ENCODE assay signal across 12 cellular contexts in genomic region chr11:11391796-11392195, GRCh38. TPM values are rescaled to one million over a fixed set of nuclear protein-coding genes. Genes with fewer than 3 reads are reported as not detected.
DNase-seq lines count a peak whose midpoint lies in the region; ATAC-seq, FAIRE-seq and TF ChIP-seq lines count a peak whose summit lies in the region.
"Had no signal": no experiment of that assay in that cellular context is flagged by ENCODE, and none has a peak within 500 bp of the region (broad histone marks: within the 10 kb centered on the region; RNA-seq: fewer than 3 reads in every experiment).

No MANE protein-coding gene starts in this region.

- no TSS peak for BruUV-seq in OCI-LY7 (replicated peaks; lab: Mats Ljungman, UMichigan)

- DNase-seq in H54 (ENCODE audit: insufficient read length, low spot score): peak; percentile 64
- DNase-seq in SW480 (ENCODE audit: low spot score): peak; percentile 17
- DNase-seq in foreskin keratinocyte: peak; percentile 54 to 73
- DNase-seq in thoracic aorta (ENCODE audit: low spot score): peak; percentile 45
- DNase-seq in OCI-LY7 (ENCODE audit: low spot score): no peak
- no peak for DNase-seq in SK-N-DZ (ENCODE audit: low spot score)
- DNase-seq: hippocampal formation, NCI-H524 treated with DMSO at 0.1 percent for 48 hours had no signal

- H3K9me2 ChIP-seq in OCI-LY7 (ENCODE audit: insufficient read depth, low read length): no peaks in the 10 kb centered on the region

- no peaks in the 10 kb centered on the region for H3K27me3 ChIP-seq in foreskin keratinocyte
- H3K27me3 ChIP-seq in thoracic aorta (replicated peaks; ENCODE audit: insufficient read depth): no peaks in the 10 kb centered on the region

- no peaks in the 10 kb centered on the region for H3K79me2 ChIP-seq in OCI-LY7 (ENCODE audit: insufficient read depth, low read depth, low read length)
- H3K79me2 ChIP-seq: parathyroid adenoma had no signal

- no peaks in the 10 kb centered on the region for H3K4me1 ChIP-seq in foreskin keratinocyte
- H3K4me1 ChIP-seq in thoracic aorta (ENCODE audit: control insufficient read depth in 1 of 2, low read depth in 2 of 2): peaks cover 4 to 19% of the 10 kb centered on the region in 2 donors
- H3K4me1 ChIP-seq in OCI-LY7 (ENCODE audit: insufficient read depth, low read length, poor library complexity, severe bottlenecking): no peaks in the 10 kb centered on the region
- H3K4me1 ChIP-seq: parathyroid adenoma had no signal

- TF ChIP-seq POLR2A in H54 (IDR thresholded peaks at IDR 0.05; ENCODE audit: low read depth, low read length): no peak

- intact Hi-C loops in OCI-LY7 (cut with micrococcal nuclease; ENCODE audit: unreplicated experiment): no loop called here

- H3K36me3 ChIP-seq in thoracic aorta (no peaks in the 10 kb centered on the region), OCI-LY7 (ENCODE audit: insufficient read depth, low read length) (no peaks in the 10 kb centered on the region)

- H4K20me1 ChIP-seq in OCI-LY7 (ENCODE audit: insufficient read depth, low read length): no peaks in the 10 kb centered on the region

- FAIRE-seq in H54 (lab: Jason Lieb, UNC): no peak

- H2AFZ ChIP-seq in OCI-LY7 (ENCODE audit: low read length): no peak overlapping the region
- H2AFZ ChIP-seq: parathyroid adenoma had no signal

- H3K4me3 ChIP-seq in thoracic aorta: peak overlapping the region; percentile 42
- H3K4me3 ChIP-seq in OCI-LY7 (ENCODE audit: low read depth, low read length, poor library complexity, severe bottlenecking): no peak overlapping the region

- TF ChIP-seq CTCF in foreskin keratinocyte (conservative IDR thresholded peaks at IDR 0.05): no peak
- TF ChIP-seq CTCF in thoracic aorta (IDR thresholded peaks at IDR 0.05): no peak
- no peak for TF ChIP-seq CTCF in OCI-LY7 (conservative IDR thresholded peaks at IDR 0.05; ENCODE audit: low read length)

- POLR2A ChIA-PET in OCI-LY7 (lab: Charles Lee): no interaction called here

- H3K27ac ChIP-seq in foreskin keratinocyte (no peak overlapping the region), thoracic aorta (peak overlapping the region; percentile 17 to 44), OCI-LY7 (ENCODE audit: low read depth, low read length, poor library complexity, severe bottlenecking) (no peak overlapping the region)
- H3K27ac ChIP-seq: parathyroid adenoma, VCaP had no signal

- CTCF ChIA-PET in OCI-LY7 (lab: Charles Lee; ENCODE audit: unreplicated experiment): no interaction called here

- ATAC-seq in foreskin keratinocyte: peak; percentile 77
- ATAC-seq in thoracic aorta (ENCODE audit: insufficient number of reproducible peaks, low FRiP score, low read depth): peak; percentile 43
- no peak for ATAC-seq in GM21619 (IDR thresholded peaks at IDR 0.05; ENCODE audit: unreplicated experiment)
- ATAC-seq: stimulated activated effector memory CD8-positive, alpha-beta T cell treated with anti-CD3 and anti-CD28 coated beads, Interleukin-12 subunit alpha, Interleukin-12 subunit beta, amount 100 ng/mL, for 72 hours had no signal

- H3K4me2 ChIP-seq in OCI-LY7 (ENCODE audit: low read length): no peak overlapping the region

- no peaks in the 10 kb centered on the region for H3K9me3 ChIP-seq in thoracic aorta
- no peaks in the 10 kb centered on the region for H3K9me3 ChIP-seq in OCI-LY7 (ENCODE audit: low read length)

RNA-seq across cellular contexts. Expression of gene CSNK2A3, which starts 38.7 kb away (rescaled TPM):
- 1.3 and 1.7 TPM in 2 replicates for total RNA-seq in foreskin keratinocyte
- polyA plus RNA-seq in foreskin keratinocyte: 0.29 and 0.34 TPM in 2 replicates
- total RNA-seq in thoracic aorta: 1 to 10 TPM; 1.1 TPM
- total RNA-seq in OCI-LY7 (2014; rRNA removed; shearing (Covaris generic)): 0.63 and 0.85 TPM in 2 replicates
- 0.76 and 0.82 TPM in 2 replicates for total RNA-seq in OCI-LY7 (2022)
- polyA plus RNA-seq in SK-N-DZ (2014; cell fraction: cytosol; rRNA removed): 2.3 and 3.5 TPM in 2 replicates
- polyA plus RNA-seq in SK-N-DZ (2014; cell fraction: nucleus; rRNA removed): 0.17 and 0.20 TPM in 2 replicates

Comparison
In these comparisons a context has a peak if more than half of its experiments do, and no peak if none do; other contexts are left out.
1. DNase-seq: peak in H54 (single experiment), SW480 (single experiment), foreskin keratinocyte (2 of 2) and thoracic aorta (single experiment); none in OCI-LY7 (single experiment) and SK-N-DZ (single experiment).
2. H3K27ac ChIP-seq: peak in thoracic aorta (2 of 2); none in foreskin keratinocyte (single experiment) and OCI-LY7 (single experiment).